Comparison of ENCODE assay signal across 8 cellular contexts in genomic region chr15:89576417-89576773, GRCh38. TPM values are rescaled to one million over a fixed set of nuclear protein-coding genes. Genes with fewer than 3 reads are reported as not detected.
DNase-seq lines count a peak whose midpoint lies in the region; ATAC-seq and TF ChIP-seq lines count a peak whose summit lies in the region.
"Had no signal": no experiment of that assay in that cellular context is flagged by ENCODE, and none has a peak within 500 bp of the region (broad histone marks: within the 10 kb centered on the region; RNA-seq: fewer than 3 reads in every experiment).

No MANE protein-coding gene starts in this region.

- no peak overlapping the region for H3K27ac ChIP-seq in thyroid gland

- DNase-seq in H7 (no peak), RPMI8226 (peak; percentile 34), epithelial cell of proximal tubule (ENCODE audit: low read depth) (no peak), renal cortical epithelial cell (ENCODE audit: low read depth) (peak; percentile 35), NCI-H1694 treated with DMSO at 0.1 percent for 48 hours (lab: John Stamatoyannopoulos, UW) (no peak), thyroid gland (no peak)
- DNase-seq: midbrain had no signal

- H3K27me3 ChIP-seq in H7 (ENCODE audit: control insufficient read depth, insufficient read depth, low read length) (no peaks in the 10 kb centered on the region), thyroid gland (no peaks in the 10 kb centered on the region)

- peaks cover 5% of the 10 kb centered on the region for H3K36me3 ChIP-seq in H7 (replicated peaks; ENCODE audit: control insufficient read depth, insufficient read depth, low read length)
- H3K36me3 ChIP-seq in thyroid gland, result no peaks in the 10 kb centered on the region

- peak overlapping the region; percentile 96 for H3K4me3 ChIP-seq in H7 (ENCODE audit: insufficient read depth, low read depth, low read length)
- H3K4me3 ChIP-seq in epithelial cell of proximal tubule (ENCODE audit: low read depth, low read length), result peak overlapping the region; percentile 81
- no peak overlapping the region for H3K4me3 ChIP-seq in thyroid gland (replicated peaks in 1 of 3)

- H3K9me3 ChIP-seq in thyroid gland, result no peaks in the 10 kb centered on the region

- TF ChIP-seq POLR2A in thyroid gland (IDR thresholded peaks at IDR 0.05), result no peak

- 8 to 11% methylated on average over 1 of the region's 1 CpG for WGBS in thyroid gland, 2 donors

- intact Hi-C loops in thyroid gland (cut with DNase I), result no loop called here

- TF ChIP-seq CTCF in epithelial cell of proximal tubule (conservative IDR thresholded peaks at IDR 0.05; ENCODE audit: low read depth, low read length), result no peak
- TF ChIP-seq CTCF in thyroid gland (IDR thresholded peaks at IDR 0.05), result no peak

- no peak for ATAC-seq in HG02840 (IDR thresholded peaks at IDR 0.05; ENCODE audit: low FRiP score, unreplicated experiment)

- peaks cover 6 to 9% of the 10 kb centered on the region in 2 donors for H3K4me1 ChIP-seq in thyroid gland

RNA-seq across cellular contexts. Expression of gene TICRR, which starts 1.1 kb away (rescaled TPM):
- 19.2 and 24.1 TPM in 2 replicates for total RNA-seq in H7 (2014; rRNA removed; shearing (Covaris generic))
- total RNA-seq in epithelial cell of proximal tubule (12.0 and 13.1 TPM in 2 replicates), renal cortical epithelial cell (0.65 and 1.9 TPM in 2 replicates), thyroid gland (under 1 TPM in 2 of 4 donors, not detected in 2; under 0.01 to 0.21 TPM)

Comparison
In these comparisons a context has a peak if more than half of its experiments do, and no peak if none do; other contexts are left out.
1. DNase-seq: peak in RPMI8226 (single experiment) and renal cortical epithelial cell (single experiment); none in H7 (single experiment), epithelial cell of proximal tubule (single experiment), NCI-H1694 treated with DMSO at 0.1 percent for 48 hours (single experiment) and thyroid gland (0 of 2).
2. H3K4me3 ChIP-seq: peak in H7 (single experiment) and epithelial cell of proximal tubule (single experiment); none in thyroid gland (0 of 3).